8 cellular contexts compared by ENCODE assay signal in the genomic region with DNA sequence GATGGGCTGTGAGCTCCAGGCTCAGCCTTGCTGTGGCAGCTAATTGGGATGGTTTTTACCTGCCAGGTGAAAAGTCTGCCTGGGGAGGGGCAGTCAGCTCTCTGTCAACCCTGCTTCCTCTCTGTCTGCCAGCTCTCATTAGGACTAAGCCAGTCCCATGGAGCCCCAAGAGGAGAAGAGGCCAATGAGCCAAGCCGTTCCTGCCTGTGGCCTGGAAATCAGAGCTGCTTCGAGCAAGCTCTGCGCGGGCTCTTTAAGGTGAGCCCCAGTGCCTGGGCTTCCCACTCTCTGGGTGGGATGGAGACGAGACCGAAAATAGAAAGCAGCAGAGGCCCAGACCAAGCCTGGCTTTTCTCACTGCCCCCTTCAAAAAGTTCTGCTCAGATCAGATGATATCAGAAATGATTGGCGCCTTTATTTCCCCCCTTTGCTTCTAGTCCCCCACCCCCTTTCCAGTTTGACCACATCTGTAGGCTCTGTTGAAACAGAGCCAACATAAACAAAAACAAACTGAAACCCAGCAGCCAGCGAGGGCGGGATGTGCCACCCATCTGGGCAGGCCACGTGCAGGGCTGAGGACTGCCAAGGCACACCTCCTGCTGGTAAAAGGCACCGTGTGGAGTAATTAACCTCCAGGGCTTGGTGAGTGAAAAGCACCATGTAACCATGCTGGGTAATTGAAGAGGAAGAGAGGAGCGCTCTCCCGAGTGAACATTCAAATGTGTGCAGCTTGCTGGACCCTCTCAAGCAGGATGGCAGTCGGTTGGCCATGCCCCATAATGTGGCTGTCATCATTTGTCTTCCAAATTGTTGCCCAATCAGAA.
A peak's percentile ranks its signal among the peaks of the same experiment; 100 is the strongest.
DNase-seq lines count a peak whose midpoint lies in the region; ATAC-seq and TF ChIP-seq lines count a peak whose summit lies in the region.

No MANE protein-coding gene starts in this region.

- H3K79me2 ChIP-seq in MM.1S (ENCODE audit: low read length), result no peaks in the 10 kb centered on the region
- no peaks in the 10 kb centered on the region for H3K79me2 ChIP-seq in GM23248 (ENCODE audit: insufficient read depth)

- H3F3A ChIP-seq in MM.1S (ENCODE audit: insufficient read depth, low read length) (no peaks in the 10 kb centered on the region), GM23248 (ENCODE audit: insufficient read depth) (no peaks in the 10 kb centered on the region)

- H4K20me1 ChIP-seq in MM.1S (ENCODE audit: insufficient read depth, low read length) (no peaks in the 10 kb centered on the region), GM23248 (ENCODE audit: insufficient read depth) (no peaks in the 10 kb centered on the region)

- 66% methylated on average over 14 of the region's 14 CpGs for whole genome bisulfite sequencing in GM23248 (ENCODE audit: low coverage in 1 of 2, low lambda C conversion rate in 2 of 2, missing lambda C conversion rate in 2 of 2), 2 experiments

- peak overlapping the region; percentile 56 for H2AFZ ChIP-seq in MM.1S (ENCODE audit: low read length)
- no peak overlapping the region for H2AFZ ChIP-seq in GM23248

- peak; percentile 47 for ATAC-seq in activated B cell treated with CpG ODN at 0.5 μM for 24 hours (ENCODE audit: low read depth)
- ATAC-seq in Right ventricle myocardium superior (ENCODE audit: poor library complexity), result peak; percentile 85
- no peak for ATAC-seq in GM21723 (IDR thresholded peaks at IDR 0.05; ENCODE audit: unreplicated experiment)

- CTCF ChIA-PET in activated B cell treated with CpG ODN at 0.5 μM for 24 hours (lab: Charles Lee), result no interaction called here

- H3K27ac Mint-ChIP-seq in activated B cell treated with CpG ODN at 0.5 μM for 24 hours, result no peak overlapping the region

- TF ChIP-seq CTCF in MM.1S (IDR thresholded peaks at IDR 0.05; ENCODE audit: low read length), result peak; percentile 34
- no peak for TF ChIP-seq CTCF in activated B cell treated with CpG ODN at 0.5 μM for 24 hours (IDR thresholded peaks at IDR 0.05)

- H3K9me3 ChIP-seq in MM.1S (replicated peaks; ENCODE audit: insufficient read depth, low read length), result no peaks in the 10 kb centered on the region
- H3K9me3 ChIP-seq in skeletal muscle satellite cell (replicated peaks; ENCODE audit: low read length), result no peaks in the 10 kb centered on the region
- H3K9me3 ChIP-seq in GM23248 (ENCODE audit: low read depth), result no peaks in the 10 kb centered on the region

- POLR2A ChIA-PET in activated B cell treated with CpG ODN at 0.5 μM for 24 hours (lab: Charles Lee), result no interaction called here

- H3K9me3 Mint-ChIP-seq in activated B cell treated with CpG ODN at 0.5 μM for 24 hours, result peaks cover 3% of the 10 kb centered on the region

- in situ Hi-C loops in GM23248 (cut with MboI), result loop anchor here (25.0 kb wide), 1 partner anchor 544 kb away; no protein-coding TSS in a partner anchor

- H3K27me3 ChIP-seq in MM.1S (replicated peaks; ENCODE audit: insufficient read depth, low read length) (no peaks in the 10 kb centered on the region), skeletal muscle satellite cell (ENCODE audit: control insufficient read depth, insufficient read depth, low read length) (peaks cover 49% of the 10 kb centered on the region), GM23248 (replicated peaks; ENCODE audit: insufficient read depth) (peaks cover 2% of the 10 kb centered on the region)

- peak; percentile 42 for DNase-seq in DMS79 (lab: John Stamatoyannopoulos, UW)
- DNase-seq in MM.1S, result peak; percentile 89
- DNase-seq in activated B cell treated with CpG ODN at 0.5 μM for 24 hours, result no peak
- peak; percentile 68 for DNase-seq in Right ventricle myocardium superior
- DNase-seq in NK-92 (lab: John Stamatoyannopoulos, UW; ENCODE audit: unreplicated experiment), result no peak
- no peak for DNase-seq in GM23248

- H3K4me1 ChIP-seq in MM.1S (ENCODE audit: low read length) (peaks cover 17% of the 10 kb centered on the region), skeletal muscle satellite cell (ENCODE audit: control insufficient read depth, insufficient read depth, low read length) (peaks cover 11% of the 10 kb centered on the region), GM23248 (ENCODE audit: insufficient read depth) (0 out of 2 replicates have a peak, but pooled peaks cover 10% of the 10 kb centered on the region)

- peaks cover 12% of the 10 kb centered on the region for H3K27me3 Mint-ChIP-seq in activated B cell treated with CpG ODN at 0.5 μM for 24 hours

- intact Hi-C loops in activated B cell treated with CpG ODN at 0.5 μM for 24 hours (cut with micrococcal nuclease), result loop anchor here (2.0 kb wide), 1 partner anchor 15 kb away; no protein-coding TSS in a partner anchor
- intact Hi-C loops in Right ventricle myocardium superior (cut with DNase I), result no loop called here

- H3K4me1 Mint-ChIP-seq in activated B cell treated with CpG ODN at 0.5 μM for 24 hours, result peaks cover 52% of the 10 kb centered on the region

- H3K4me2 ChIP-seq in MM.1S (ENCODE audit: low read depth, low read length), result peak overlapping the region; percentile 58
- H3K4me2 ChIP-seq in skeletal muscle satellite cell (ENCODE audit: low read length), result peak overlapping the region; percentile 14
- H3K4me2 ChIP-seq in GM23248 (ENCODE audit: unreplicated experiment), result no peak overlapping the region

- H3K27ac ChIP-seq in MM.1S (ENCODE audit: low read length) (peak overlapping the region; percentile 57; the same call in 1 of the 2 replicates), GM23248 (no peak overlapping the region)

- H3K9me2 ChIP-seq in MM.1S (replicated peaks; ENCODE audit: insufficient read depth, low read length) (no peaks in the 10 kb centered on the region), GM23248 (ENCODE audit: insufficient read depth) (no peaks in the 10 kb centered on the region)

- no peak overlapping the region; the same call in 1 of the 2 replicates for H3K4me3 ChIP-seq in MM.1S (ENCODE audit: low read length)
- H3K4me3 ChIP-seq in skeletal muscle satellite cell (ENCODE audit: low read length), result no peak overlapping the region
- no peak overlapping the region for H3K4me3 ChIP-seq in GM23248

- H3K4me3 Mint-ChIP-seq in activated B cell treated with CpG ODN at 0.5 μM for 24 hours, result no peak overlapping the region

- H3K9ac ChIP-seq in MM.1S (ENCODE audit: low read length) (peak overlapping the region; percentile 43; the same call in 1 of the 2 replicates), skeletal muscle satellite cell (ENCODE audit: low read depth, low read length) (no peak overlapping the region), GM23248 (no peak overlapping the region)

- H3K36me3 ChIP-seq in MM.1S (replicated peaks; ENCODE audit: insufficient read depth, low read length) (no peaks in the 10 kb centered on the region), skeletal muscle satellite cell (ENCODE audit: insufficient read depth, low read length) (no peaks in the 10 kb centered on the region), GM23248 (ENCODE audit: low read depth) (no peaks in the 10 kb centered on the region)

- no peaks in the 10 kb centered on the region for H3K36me3 Mint-ChIP-seq in activated B cell treated with CpG ODN at 0.5 μM for 24 hours (ENCODE audit: low read depth)

Comparison
In these comparisons a context has a peak if more than half of its experiments do, and no peak if none do; other contexts are left out.
1. DNase-seq: peak in DMS79 (single experiment), MM.1S (single experiment) and Right ventricle myocardium superior (single experiment); none in activated B cell treated with CpG ODN at 0.5 μM for 24 hours (single experiment), NK-92 (single experiment) and GM23248 (single experiment).